22 cellular contexts compared by ENCODE assay signal in the genomic region with DNA sequence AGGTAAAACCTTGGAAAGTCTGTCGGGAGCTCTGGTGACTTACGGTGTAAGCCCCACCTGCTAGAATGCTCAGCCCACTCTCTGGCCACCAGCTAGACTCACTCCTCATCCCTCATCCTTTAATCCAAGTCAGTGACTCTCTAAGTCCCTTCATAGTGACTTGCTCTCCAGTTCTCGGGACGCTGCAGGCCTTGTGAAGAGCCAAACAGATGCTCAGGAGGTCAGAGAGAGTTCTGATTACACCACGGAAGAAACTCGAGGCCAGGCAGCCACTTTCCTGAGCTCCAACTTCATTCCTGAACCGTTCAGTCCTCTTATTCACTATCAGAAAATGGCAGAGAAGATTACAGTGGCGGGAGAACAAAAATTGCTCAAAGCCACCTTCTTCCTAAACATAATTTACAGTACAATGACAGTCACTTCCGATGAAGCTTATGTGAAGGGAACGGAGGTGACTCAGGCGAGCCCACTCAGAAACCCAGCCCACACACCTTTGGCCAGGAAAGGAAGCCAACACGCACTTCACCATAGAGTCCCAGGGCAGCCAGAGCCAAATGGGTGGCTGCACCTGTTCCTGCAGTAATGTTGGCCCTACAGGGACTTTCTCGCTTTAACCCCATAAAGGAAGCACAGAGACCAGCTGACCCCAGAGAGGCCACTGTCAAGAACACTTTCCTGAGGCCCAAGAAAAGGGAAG.
DNase-seq lines count a peak whose midpoint lies in the region; ATAC-seq and TF ChIP-seq lines count a peak whose summit lies in the region.
"Had no signal": no experiment of that assay in that cellular context is flagged by ENCODE, and none has a peak within 500 bp of the region (broad histone marks: within the 10 kb centered on the region; RNA-seq: fewer than 3 reads in every experiment).

No MANE protein-coding gene starts in this region.

- no peaks in the 10 kb centered on the region for H3K36me3 ChIP-seq in HEK293 (ENCODE audit: control insufficient read depth in 2 of 2, insufficient read depth in 1 of 2, low read length in 2 of 2)
- no peaks in the 10 kb centered on the region for H3K36me3 ChIP-seq in gastrocnemius medialis
- H3K36me3 ChIP-seq: cardiac muscle cell had no signal

- H3K4me3 ChIP-seq in HEK293 (ENCODE audit: low read depth, low read length) (no peak overlapping the region), gastrocnemius medialis (no peak overlapping the region)
- H3K4me3 ChIP-seq: cardiac muscle cell, skin epidermis had no signal

- H3K27me3 ChIP-seq in gastrocnemius medialis: no peaks in the 10 kb centered on the region

- H3K9me3 ChIP-seq in HEK293 (ENCODE audit: control insufficient read depth, insufficient read depth, low read depth, low read length): no peaks in the 10 kb centered on the region
- no peaks in the 10 kb centered on the region for H3K9me3 ChIP-seq in gastrocnemius medialis

- H3K27ac Mint-ChIP-seq in activated T-cell treated with anti-CD3 and anti-CD28 coated beads, Interleukin-2, amount 50 U/mL, for 72 hours: peak overlapping the region; percentile 39
- H3K27ac Mint-ChIP-seq in brain: peak overlapping the region in 3 of 5 experiments; percentile 4 to 30 (median 22)
- H3K27ac Mint-ChIP-seq: memory B cell; stimulated activated memory B cell treated with anti-CD40 and anti-IgM and Interleukin-4, amounts not matched to agents 10 μg/mL and 1 μg/mL and 100 μg/mL, for 72 hours had no signal

- intact Hi-C loops in gastrocnemius medialis (cut with DNase I; ENCODE audit: low total_unique reads): no loop called here

- no peak for TF ChIP-seq CTCF in HEK293 (tag by site-specific recombination; IDR thresholded peaks at IDR 0.05)
- TF ChIP-seq CTCF in brain (conservative IDR thresholded peaks at IDR 0.05): no peak
- no peak for TF ChIP-seq CTCF in gastrocnemius medialis (IDR thresholded peaks at IDR 0.05 in 4 of 5, conservative IDR thresholded peaks at IDR 0.05 in 1 of 5)

- H3K27me3 Mint-ChIP-seq in activated T-cell treated with anti-CD3 and anti-CD28 coated beads, Interleukin-2, amount 50 U/mL, for 72 hours (ENCODE audit: low read depth): peaks cover 11% of the 10 kb centered on the region
- peaks cover 6% of the 10 kb centered on the region for H3K27me3 Mint-ChIP-seq in brain
- H3K27me3 Mint-ChIP-seq: stimulated activated memory B cell treated with anti-CD40 and anti-IgM and Interleukin-4, amounts not matched to agents 10 μg/mL and 1 μg/mL and 100 μg/mL, for 72 hours had no signal

- ATAC-seq in activated T-cell treated with anti-CD3 and anti-CD28 coated beads, Interleukin-2, amount 50 U/mL, for 72 hours (replicated peaks in 1 of 2): peak; percentile 78 to 79
- peak; percentile 88 to 94 for ATAC-seq in gastrocnemius medialis
- no peak for ATAC-seq in GM21825 (IDR thresholded peaks at IDR 0.05; ENCODE audit: unreplicated experiment)
- ATAC-seq: PC-3; stimulated activated memory B cell treated with anti-CD40 and anti-IgM and Interleukin-4, amounts not matched to agents 10 μg/mL and 1 μg/mL and 100 μg/mL, for 72 hours had no signal

- H3K4me1 ChIP-seq in HEK293 (ENCODE audit: control insufficient read depth, insufficient read depth, low read length): no peaks in the 10 kb centered on the region
- peaks cover 22 to 46% of the 10 kb centered on the region in 2 donors for H3K4me1 ChIP-seq in gastrocnemius medialis

- in situ Hi-C loops in gastrocnemius medialis (cut with MboI; ENCODE audit: low sequenced_read_pairs in 4 of 4): no loop called here

- DNase-seq in activated T-cell treated with anti-CD3 and anti-CD28 coated beads, Interleukin-2, amount 50 U/mL, for 72 hours: peak; percentile 9 to 30
- no peak for DNase-seq in activated T-cell treated with anti-CD3 and anti-CD28 coated beads for 4 hours
- peak; percentile 35 to 38 for DNase-seq in gastrocnemius medialis
- no peak for DNase-seq in NCI-H2227 treated with DMSO at 0.1 percent for 48 hours (lab: John Stamatoyannopoulos, UW)
- DNase-seq: activated CD4-positive, CD25-positive, alpha-beta regulatory T cell treated with anti-CD3 and anti-CD28 coated beads, Interleukin-2, amount 50 U/mL, for 72 hours; activated effector memory CD4-positive, alpha-beta T cell treated with anti-CD3 and anti-CD28 coated beads, Interleukin-2, amount 50 U/mL, for 16 hours; C1 segment of cervical spinal cord; NCI-H1436 treated with DMSO at 0.1 percent for 48 hours; NCI-H2171; nucleus accumbens; PC-3; SHP77; stimulated activated CD4-positive, alpha-beta T cell treated with anti-CD3 and anti-CD28 coated beads, Interleukin-2, amount 100 ng/mL, for 24 hours had no signal

- POLR2A ChIA-PET in HEK293 (lab: Yijun Ruan, JAX): no interaction called here

- peak overlapping the region in 1 of 2 donors; percentile 19 for H3K4me3 Mint-ChIP-seq in activated T-cell treated with anti-CD3 and anti-CD28 coated beads, Interleukin-2, amount 50 U/mL, for 72 hours
- no peak overlapping the region for H3K4me3 Mint-ChIP-seq in brain
- H3K4me3 Mint-ChIP-seq: H9; memory B cell; stimulated activated memory B cell treated with anti-CD40 and anti-IgM and Interleukin-4, amounts not matched to agents 10 μg/mL and 1 μg/mL and 100 μg/mL, for 72 hours had no signal

- no peaks in the 10 kb centered on the region for H3K36me3 Mint-ChIP-seq in activated T-cell treated with anti-CD3 and anti-CD28 coated beads, Interleukin-2, amount 50 U/mL, for 72 hours (ENCODE audit: insufficient read depth in 2 of 2)
- no peaks in the 10 kb centered on the region for H3K36me3 Mint-ChIP-seq in brain
- H3K36me3 Mint-ChIP-seq: memory B cell; stimulated activated memory B cell treated with anti-CD40 and anti-IgM and Interleukin-4, amounts not matched to agents 10 μg/mL and 1 μg/mL and 100 μg/mL, for 72 hours had no signal

- no peak for TF ChIP-seq POLR2A in gastrocnemius medialis (IDR thresholded peaks at IDR 0.05)

- peaks cover 23% of the 10 kb centered on the region for H3K4me1 Mint-ChIP-seq in activated T-cell treated with anti-CD3 and anti-CD28 coated beads, Interleukin-2, amount 50 U/mL, for 72 hours (ENCODE audit: low read depth)
- H3K4me1 Mint-ChIP-seq in brain: peaks cover 56% of the 10 kb centered on the region
- H3K4me1 Mint-ChIP-seq: memory B cell; stimulated activated memory B cell treated with anti-CD40 and anti-IgM and Interleukin-4, amounts not matched to agents 10 μg/mL and 1 μg/mL and 100 μg/mL, for 72 hours had no signal

- CTCF ChIA-PET in HEK293 (lab: Yijun Ruan, JAX): no interaction called here

- no peaks in the 10 kb centered on the region for H3K9me3 Mint-ChIP-seq in activated T-cell treated with anti-CD3 and anti-CD28 coated beads, Interleukin-2, amount 50 U/mL, for 72 hours
- no peaks in the 10 kb centered on the region for H3K9me3 Mint-ChIP-seq in brain
- H3K9me3 Mint-ChIP-seq: H9; memory B cell; stimulated activated memory B cell treated with anti-CD40 and anti-IgM and Interleukin-4, amounts not matched to agents 10 μg/mL and 1 μg/mL and 100 μg/mL, for 72 hours had no signal

- H3K27ac ChIP-seq in HEK293 (ENCODE audit: extremely low read depth, low read depth, low read length) (no peak overlapping the region), gastrocnemius medialis (peak overlapping the region; percentile 54 to 78 (median 70))
- H3K27ac ChIP-seq: cardiac muscle cell, KMS-11 had no signal

TF ChIP-seq in HEK293, 187 proteins besides CTCF, POLR2A, EP300 and RAD21:
- peak; percentile 64; the same call in 1 of the 2 replicates for TF ChIP-seq ZNF449 (tag by site-specific recombination; IDR thresholded peaks at IDR 0.05)
- TF ChIP-seq ZNF626 (tag by site-specific recombination; IDR thresholded peaks at IDR 0.05): no peak
- TF ChIP-seq ZFHX2 (tag by site-specific recombination; conservative IDR thresholded peaks at IDR 0.05): 0 out of 2 replicates have a peak, but pooled peaks have one; percentile 18
- TF ChIP-seq ZNF510 (tag by site-specific recombination; IDR thresholded peaks at IDR 0.05; ENCODE audit: insufficient replicate concordance): no peak
- no peak for TF ChIP-seq ZNF792 (tag by site-specific recombination; IDR thresholded peaks at IDR 0.05)
TF ChIP-seq in HEK293: peak in this region for 2.

Comparison
In these comparisons a context has a peak if more than half of its experiments do, and no peak if none do; other contexts are left out.
1. DNase-seq: peak in activated T-cell treated with anti-CD3 and anti-CD28 coated beads, Interleukin-2, amount 50 U/mL, for 72 hours (2 of 2) and gastrocnemius medialis (2 of 2); none in activated T-cell treated with anti-CD3 and anti-CD28 coated beads for 4 hours (single experiment) and NCI-H2227 treated with DMSO at 0.1 percent for 48 hours (single experiment).